Comparison of ENCODE assay signal across 1 cellular context in genomic region chr4:60201052-60201673, GRCh38.
TF ChIP-seq lines count a peak whose summit lies in the region.

No MANE protein-coding gene starts in this region.

TF ChIP-seq in GM23338, 12 proteins besides CTCF, POLR2A, EP300 and RAD21 (continued from another document):
- no peak for TF ChIP-seq ZNF462 (CRISPR knock-in tag; IDR thresholded peaks at IDR 0.05)
TF ChIP-seq in GM23338: peak in this region for 0.
